In genomic region chr3:46987485-46988401, GRCh38 we compare ENCODE assay signal across 1 cellular context.
TF ChIP-seq lines count a peak whose summit lies in the region.

No MANE protein-coding gene starts in this region.

TF ChIP-seq in GM12878, 131 proteins besides CTCF, POLR2A, EP300 and RAD21 (continued from another document):
- no peak for TF ChIP-seq PBX3 (IDR thresholded peaks at IDR 0.05; ENCODE audit: insufficient replicate concordance, low read depth, low read length)
- peak; percentile 34 for TF ChIP-seq LARP7 (IDR thresholded peaks at IDR 0.05)
- TF ChIP-seq RBBP5 (conservative IDR thresholded peaks at IDR 0.05): no peak
- TF ChIP-seq SRF (IDR thresholded peaks at IDR 0.05; ENCODE audit: low read depth in 2 of 2, low read length in 2 of 2): 0 out of 4 replicates have a peak, but pooled peaks of 1 of the 2 experiments have one; percentile 37
- no peak for TF ChIP-seq ATF3 (IDR thresholded peaks at IDR 0.05; ENCODE audit: borderline replicate concordance, extremely low read depth, low read depth, low read length)
- TF ChIP-seq MEF2B (IDR thresholded peaks at IDR 0.05; ENCODE audit: partially characterized antibody, poor library complexity, severe bottlenecking): peak; percentile 23
- TF ChIP-seq POU2F2 (IDR thresholded peaks at IDR 0.05; ENCODE audit: borderline replicate concordance, low read depth, low read length): peak; percentile 53; the same call in 1 of the 3 replicates
- no peak for TF ChIP-seq CBX3 (IDR thresholded peaks at IDR 0.05; ENCODE audit: borderline replicate concordance, low read depth)
- peak; percentile 46; the same call in 1 of the 2 replicates for TF ChIP-seq TCF3 (IDR thresholded peaks at IDR 0.05; ENCODE audit: borderline replicate concordance, insufficient read depth, low read depth, low read length)
